In the genomic region with DNA sequence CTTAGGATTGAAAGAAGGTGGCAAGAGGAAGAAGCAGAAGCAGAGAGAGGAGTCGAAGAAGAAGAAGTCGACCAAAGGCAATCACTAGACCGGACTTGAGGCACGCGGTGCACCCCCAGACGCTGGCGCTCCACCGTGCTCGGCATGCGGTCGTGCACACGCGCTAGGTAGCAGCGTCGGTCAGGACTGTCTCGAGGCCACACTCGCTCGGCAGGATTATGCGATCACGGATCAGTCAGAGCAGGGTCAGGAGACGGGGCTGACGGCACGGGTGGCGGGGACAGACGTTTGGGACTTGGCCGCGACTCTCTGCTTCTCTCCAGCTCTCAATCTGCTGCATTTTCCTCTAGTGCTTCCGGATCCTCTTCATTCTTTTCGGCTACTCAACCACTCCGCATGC, we compare ENCODE assay signal across 19 cellular contexts.
DNase-seq lines count a peak whose midpoint lies in the region; ATAC-seq and TF ChIP-seq lines count a peak whose summit lies in the region.
"Had no signal": no experiment of that assay in that cellular context is flagged by ENCODE, and none has a peak within 500 bp of the region (broad histone marks: within the 10 kb centered on the region; RNA-seq: fewer than 3 reads in every experiment).

No MANE protein-coding gene starts in this region.

- no peak overlapping the region for H3K4me3 Mint-ChIP-seq in WTC11
- H3K4me3 Mint-ChIP-seq in central memory CD8-positive, alpha-beta T cell, result no peak overlapping the region
- H3K4me3 Mint-ChIP-seq in nephron progenitor cell, result no peak overlapping the region
- no peak overlapping the region for H3K4me3 Mint-ChIP-seq in progenitor cell of endocrine pancreas (ENCODE audit: low read depth)
- no peak overlapping the region for H3K4me3 Mint-ChIP-seq in Caco-2 (ENCODE audit: unreplicated experiment)
- H3K4me3 Mint-ChIP-seq: CD4-positive, alpha-beta memory T cell; HFFc6; IgD-negative memory B cell had no signal

- no peak overlapping the region for H3K27ac ChIP-seq in thyroid gland
- H3K27ac ChIP-seq: GM23248 had no signal

- peaks cover 30% of the 10 kb centered on the region for H3K4me1 Mint-ChIP-seq in WTC11
- H3K4me1 Mint-ChIP-seq in central memory CD8-positive, alpha-beta T cell, result peaks cover 11% of the 10 kb centered on the region
- peaks cover 18% of the 10 kb centered on the region for H3K4me1 Mint-ChIP-seq in nephron progenitor cell
- no peaks in the 10 kb centered on the region for H3K4me1 Mint-ChIP-seq in progenitor cell of endocrine pancreas (ENCODE audit: low read depth)
- no peaks in the 10 kb centered on the region for H3K4me1 Mint-ChIP-seq in Caco-2 (ENCODE audit: low read depth, unreplicated experiment)

- H3K9me3 ChIP-seq in thyroid gland (no peaks in the 10 kb centered on the region), Caco-2 (no peaks in the 10 kb centered on the region)
- H3K9me3 ChIP-seq: BE2C had no signal

- CTCF ChIA-PET in WTC11 (lab: Charles Lee) (no interaction called here), Caco-2 (lab: Charles Lee) (no interaction called here)

- H3K9me3 Mint-ChIP-seq in WTC11 (no peaks in the 10 kb centered on the region), nephron progenitor cell (no peaks in the 10 kb centered on the region), progenitor cell of endocrine pancreas (ENCODE audit: low read depth) (no peaks in the 10 kb centered on the region), Caco-2 (ENCODE audit: unreplicated experiment) (no peaks in the 10 kb centered on the region)
- H3K9me3 Mint-ChIP-seq in central memory CD8-positive, alpha-beta T cell, result no peaks in the 10 kb centered on the region
- H3K9me3 Mint-ChIP-seq: HFFc6, IgD-negative memory B cell had no signal

- H3K27ac Mint-ChIP-seq in WTC11, result peak overlapping the region; percentile 22; the same call in 1 of the 2 replicates
- H3K27ac Mint-ChIP-seq in central memory CD8-positive, alpha-beta T cell (ENCODE audit: low read depth), result peak overlapping the region; percentile 41
- H3K27ac Mint-ChIP-seq in nephron progenitor cell, result peak overlapping the region; percentile 41
- H3K27ac Mint-ChIP-seq in progenitor cell of endocrine pancreas, result peak overlapping the region; percentile 29
- H3K27ac Mint-ChIP-seq in Caco-2 (ENCODE audit: unreplicated experiment), result no peak overlapping the region
- H3K27ac Mint-ChIP-seq: HFFc6, IgD-negative memory B cell had no signal

- H3K27me3 Mint-ChIP-seq in WTC11 (ENCODE audit: low read depth) (no peaks in the 10 kb centered on the region), nephron progenitor cell (ENCODE audit: low read depth, poor library complexity) (peaks cover 3% of the 10 kb centered on the region), progenitor cell of endocrine pancreas (no peaks in the 10 kb centered on the region), Caco-2 (ENCODE audit: insufficient read depth, unreplicated experiment) (no peaks in the 10 kb centered on the region)
- H3K27me3 Mint-ChIP-seq in central memory CD8-positive, alpha-beta T cell, result no peaks in the 10 kb centered on the region
- H3K27me3 Mint-ChIP-seq: CD4-positive, alpha-beta memory T cell; IgD-negative memory B cell had no signal

- peaks cover 42% of the 10 kb centered on the region for H3K36me3 Mint-ChIP-seq in WTC11
- H3K36me3 Mint-ChIP-seq in central memory CD8-positive, alpha-beta T cell (ENCODE audit: insufficient read depth), result peaks cover 9% of the 10 kb centered on the region
- peaks cover 50% of the 10 kb centered on the region for H3K36me3 Mint-ChIP-seq in nephron progenitor cell (ENCODE audit: low read depth)
- peaks cover 39% of the 10 kb centered on the region for H3K36me3 Mint-ChIP-seq in progenitor cell of endocrine pancreas (ENCODE audit: insufficient read depth)
- H3K36me3 Mint-ChIP-seq in Caco-2 (ENCODE audit: insufficient read depth, unreplicated experiment), result peaks cover 26% of the 10 kb centered on the region

- no peak for DNase-seq in WTC11 (ENCODE audit: low spot score)
- no peak for DNase-seq in central memory CD8-positive, alpha-beta T cell (ENCODE audit: low spot score in 2 of 2)
- DNase-seq in nephron progenitor cell, result no peak
- no peak for DNase-seq in progenitor cell of endocrine pancreas (ENCODE audit: low spot score, unreplicated experiment)
- DNase-seq in thyroid gland, result no peak
- no peak for DNase-seq in Caco-2
- no peak for DNase-seq in germinal center (ENCODE audit: low spot score)
- DNase-seq: ACHN, BE2C, C1 segment of cervical spinal cord, DMS 273 treated with DMSO at 0.1 percent for 48 hours, GM23248, HFFc6, KG1 had no signal

- POLR2A ChIA-PET in WTC11 (lab: Charles Lee) (no interaction called here), Caco-2 (lab: Charles Lee) (no interaction called here)

- TF ChIP-seq POLR2A in thyroid gland (IDR thresholded peaks at IDR 0.05), result no peak

- H3K27me3 ChIP-seq in thyroid gland (no peaks in the 10 kb centered on the region), Caco-2 (replicated peaks; ENCODE audit: control insufficient read depth, insufficient read depth, low read length) (no peaks in the 10 kb centered on the region)
- H3K27me3 ChIP-seq: BE2C had no signal

- H3K36me3 ChIP-seq in thyroid gland (peaks cover 9 to 13% of the 10 kb centered on the region in 2 donors), Caco-2 (ENCODE audit: control insufficient read depth, insufficient read depth, low read length) (no peaks in the 10 kb centered on the region; the same call in 1 of the 2 replicates)

- no peak for TF ChIP-seq CTCF in WTC11 (IDR thresholded peaks at IDR 0.05)
- TF ChIP-seq CTCF in nephron progenitor cell (IDR thresholded peaks at IDR 0.05), result no peak
- TF ChIP-seq CTCF in progenitor cell of endocrine pancreas (IDR thresholded peaks at IDR 0.05; ENCODE audit: unreplicated experiment), result no peak
- no peak for TF ChIP-seq CTCF in thyroid gland (IDR thresholded peaks at IDR 0.05)
- no peak for TF ChIP-seq CTCF in Caco-2 (IDR thresholded peaks at IDR 0.05; ENCODE audit: insufficient read depth in 1 of 2, low read depth in 1 of 2, low read length in 1 of 2, severe bottlenecking in 1 of 2, unreplicated experiment in 1 of 2)

- intact Hi-C loops in thyroid gland (cut with DNase I), result no loop called here
- intact Hi-C loops in Caco-2 (cut with micrococcal nuclease; ENCODE audit: unreplicated experiment), result no loop called here

- BruUV-seq in Caco-2 (replicated peaks; lab: Mats Ljungman, UMichigan), result no TSS peak

- H3K4me1 ChIP-seq in thyroid gland, result no peaks in the 10 kb centered on the region
- no peaks in the 10 kb centered on the region for H3K4me1 ChIP-seq in Caco-2
- H3K4me1 ChIP-seq: BE2C had no signal

- 96% methylated on average over 30 of the region's 30 CpGs for WGBS in thyroid gland, 2 donors

- H3K4me3 ChIP-seq in thyroid gland (replicated peaks in 1 of 3) (no peak overlapping the region), Caco-2 (ENCODE audit: low read depth, low read length) (no peak overlapping the region)
- H3K4me3 ChIP-seq: GM23248 had no signal

- ATAC-seq in WTC11 (no peak), HG02571 (IDR thresholded peaks at IDR 0.05; ENCODE audit: unreplicated experiment) (no peak)
- no peak for ATAC-seq in central memory CD8-positive, alpha-beta T cell (replicated peaks; ENCODE audit: extremely low read depth, poor library complexity, severe bottlenecking)
- ATAC-seq: HCT116, HepG2 had no signal

TF ChIP-seq in WTC11, 78 proteins besides CTCF, POLR2A, EP300 and RAD21:
- TF ChIP-seq, protein P1, sequence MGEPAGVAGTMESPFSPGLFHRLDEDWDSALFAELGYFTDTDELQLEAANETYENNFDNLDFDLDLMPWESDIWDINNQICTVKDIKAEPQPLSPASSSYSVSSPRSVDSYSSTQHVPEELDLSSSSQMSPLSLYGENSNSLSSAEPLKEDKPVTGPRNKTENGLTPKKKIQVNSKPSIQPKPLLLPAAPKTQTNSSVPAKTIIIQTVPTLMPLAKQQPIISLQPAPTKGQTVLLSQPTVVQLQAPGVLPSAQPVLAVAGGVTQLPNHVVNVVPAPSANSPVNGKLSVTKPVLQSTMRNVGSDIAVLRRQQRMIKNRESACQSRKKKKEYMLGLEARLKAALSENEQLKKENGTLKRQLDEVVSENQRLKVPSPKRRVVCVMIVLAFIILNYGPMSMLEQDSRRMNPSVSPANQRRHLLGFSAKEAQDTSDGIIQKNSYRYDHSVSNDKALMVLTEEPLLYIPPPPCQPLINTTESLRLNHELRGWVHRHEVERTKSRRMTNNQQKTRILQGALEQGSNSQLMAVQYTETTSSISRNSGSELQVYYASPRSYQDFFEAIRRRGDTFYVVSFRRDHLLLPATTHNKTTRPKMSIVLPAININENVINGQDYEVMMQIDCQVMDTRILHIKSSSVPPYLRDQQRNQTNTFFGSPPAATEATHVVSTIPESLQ (CRISPR knock-in tag; IDR thresholded peaks at IDR 0.05), result no peak
- no peak for TF ChIP-seq ETV6 (CRISPR knock-in tag; IDR thresholded peaks at IDR 0.05)
- TF ChIP-seq ZNF317 (CRISPR knock-in tag; IDR thresholded peaks at IDR 0.05; ENCODE audit: borderline replicate concordance, low read depth), result no peak
- TF ChIP-seq IRF1 (CRISPR knock-in tag; IDR thresholded peaks at IDR 0.05), result no peak
